8 cellular contexts compared by ENCODE assay signal in genomic region chr4:106266201-106266600, GRCh38. TPM values are rescaled to one million over a fixed set of nuclear protein-coding genes. Genes with fewer than 3 reads are reported as not detected.
DNase-seq lines count a peak whose midpoint lies in the region; ATAC-seq, FAIRE-seq and TF ChIP-seq lines count a peak whose summit lies in the region.

No MANE protein-coding gene starts in this region.

- DNase-seq in GF-D8 (lab: John Stamatoyannopoulos, UW) (peak; percentile 35), NCI-H1048 (lab: John Stamatoyannopoulos, UW) (peak; percentile 14), bronchial epithelial cell (ENCODE audit: low read depth) (peak; percentile 56), neural progenitor cell (ENCODE audit: low spot score) (no peak), spleen (no peak)

- H3K36me3 Mint-ChIP-seq in neural progenitor cell = no peaks in the 10 kb centered on the region

- no peak overlapping the region for H3K4me3 Mint-ChIP-seq in neural progenitor cell

- no peak overlapping the region for H3K4me2 ChIP-seq in neural progenitor cell

- H3K9me3 ChIP-seq in neural progenitor cell (ENCODE audit: low read depth) = no peaks in the 10 kb centered on the region
- no peaks in the 10 kb centered on the region for H3K9me3 ChIP-seq in spleen

- peak; percentile 63 for ATAC-seq in GM21723 (IDR thresholded peaks at IDR 0.05; ENCODE audit: unreplicated experiment)
- no peak for ATAC-seq in HG03196 (IDR thresholded peaks at IDR 0.05; ENCODE audit: unreplicated experiment)
- ATAC-seq in GM18517 (IDR thresholded peaks at IDR 0.05; ENCODE audit: unreplicated experiment) = no peak

- H3K79me2 ChIP-seq in neural progenitor cell (ENCODE audit: low read depth) = no peaks in the 10 kb centered on the region

- no peak for FAIRE-seq in bronchial epithelial cell (lab: Jason Lieb, UNC)

- no peaks in the 10 kb centered on the region for H3K9me3 Mint-ChIP-seq in neural progenitor cell

- intact Hi-C loops in spleen (cut with DNase I; ENCODE audit: low total_unique reads) = no loop called here

- no peaks in the 10 kb centered on the region for H3K4me1 ChIP-seq in neural progenitor cell
- H3K4me1 ChIP-seq in spleen = peaks cover 0 to 2% (median 0%) of the 10 kb centered on the region in 6 donors

- no peaks in the 10 kb centered on the region for H3K27me3 Mint-ChIP-seq in neural progenitor cell (ENCODE audit: insufficient read depth, low read depth)

- peak; percentile 60 for TF ChIP-seq CTCF in bronchial epithelial cell (IDR thresholded peaks at IDR 0.05; ENCODE audit: insufficient read depth, low read length, severe bottlenecking)
- peak; percentile 38 for TF ChIP-seq CTCF in neural progenitor cell (IDR thresholded peaks at IDR 0.05)
- peak in 1 of 11 experiments; percentile 31 for TF ChIP-seq CTCF in spleen (IDR thresholded peaks at IDR 0.05 in 8 of 11, conservative IDR thresholded peaks at IDR 0.05 in 3 of 11)

- H3K27ac ChIP-seq in neural progenitor cell = no peak overlapping the region
- H3K27ac ChIP-seq in spleen = no peak overlapping the region

- TF ChIP-seq POLR2A in spleen (IDR thresholded peaks at IDR 0.05) = no peak

- H3K9ac ChIP-seq in neural progenitor cell = no peak overlapping the region

- no peaks in the 10 kb centered on the region for H3K27me3 ChIP-seq in bronchial epithelial cell (ENCODE audit: control insufficient read depth, insufficient read depth, low read length)
- H3K27me3 ChIP-seq in neural progenitor cell = no peaks in the 10 kb centered on the region
- H3K27me3 ChIP-seq in spleen (replicated peaks in 1 of 7) = no peaks in the 10 kb centered on the region

- no peak overlapping the region for H2AFZ ChIP-seq in neural progenitor cell (replicated peaks)

- H4K20me1 ChIP-seq in neural progenitor cell (ENCODE audit: low read depth) = peaks cover 4% of the 10 kb centered on the region

- H3K36me3 ChIP-seq in bronchial epithelial cell (ENCODE audit: control insufficient read depth, insufficient read depth, low read length) (no peaks in the 10 kb centered on the region), neural progenitor cell (no peaks in the 10 kb centered on the region), spleen (no peaks in the 10 kb centered on the region)

- no peaks in the 10 kb centered on the region for H3F3A ChIP-seq in neural progenitor cell (ENCODE audit: low read depth)

- H3K4me1 Mint-ChIP-seq in neural progenitor cell = no peaks in the 10 kb centered on the region

- no peak overlapping the region for H3K4me3 ChIP-seq in bronchial epithelial cell (ENCODE audit: low read depth, low read length)
- no peak overlapping the region for H3K4me3 ChIP-seq in neural progenitor cell
- no peak overlapping the region for H3K4me3 ChIP-seq in spleen

- no peak overlapping the region for H3K27ac Mint-ChIP-seq in neural progenitor cell

RNA-seq across cellular contexts. Expression of gene TBCK, which starts 49.8 kb away (rescaled TPM):
- total RNA-seq in bronchial epithelial cell (16.3 and 26.1 TPM in 2 replicates), neural progenitor cell (ENCODE audit: low replicate concordance) (57.7 and 69.8 TPM in 2 replicates), spleen (10 to 100 TPM; 38.5 to 61.3 (median 51.0) TPM)
- polyA plus RNA-seq in spleen = 1 to 10 TPM; 6.7 to 9.8 (median 9.3) TPM

RNA-seq across cellular contexts. Expression of gene AIMP1, which starts 50.1 kb away (rescaled TPM):
- total RNA-seq in bronchial epithelial cell = 26.0 and 27.4 TPM in 2 replicates
- 35.5 and 64.2 TPM in 2 replicates for total RNA-seq in neural progenitor cell (ENCODE audit: low replicate concordance)
- total RNA-seq in spleen = 10 to 100 TPM; 15.8 to 43.1 (median 35.2) TPM
- 10 to 100 TPM; 25.5 to 29.3 (median 29.0) TPM for polyA plus RNA-seq in spleen

Comparison
In these comparisons a context has a peak if more than half of its experiments do, and no peak if none do; other contexts are left out.
1. DNase-seq: peak in GF-D8 (single experiment), NCI-H1048 (single experiment) and bronchial epithelial cell (single experiment); none in neural progenitor cell (single experiment) and spleen (single experiment).